In the genomic region with DNA sequence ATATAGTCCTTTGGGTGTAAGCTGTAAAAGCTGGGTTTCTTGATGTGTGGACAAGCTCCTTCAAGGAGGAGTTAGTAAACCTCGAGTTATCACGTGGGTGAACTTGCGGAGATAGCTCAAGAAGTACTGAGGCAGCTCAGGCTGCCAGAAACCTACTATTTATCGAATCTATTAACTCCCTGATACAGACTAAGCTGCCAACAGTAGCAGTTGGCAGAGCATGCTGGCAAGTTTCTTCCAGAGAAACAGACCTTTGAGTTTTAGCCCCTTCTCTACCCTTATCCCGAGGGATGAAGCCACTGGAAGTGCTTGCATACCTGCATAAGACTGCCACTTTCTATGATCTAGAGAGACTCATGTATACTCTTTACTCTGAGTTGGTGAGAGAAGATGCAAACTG, we compare ENCODE assay signal across 1 cellular context.
TF ChIP-seq lines count a peak whose summit lies in the region.

No MANE protein-coding gene starts in this region.

TF ChIP-seq in IMR-90, 13 proteins besides CTCF, POLR2A, EP300 and RAD21:
- no peak for TF ChIP-seq CHD1 (IDR thresholded peaks at IDR 0.05; ENCODE audit: low read depth, low read length)
- no peak for TF ChIP-seq NFE2L2 (IDR thresholded peaks at IDR 0.05; ENCODE audit: low read depth, low read length)
- TF ChIP-seq MXI1 (IDR thresholded peaks at IDR 0.05; ENCODE audit: borderline replicate concordance, low read depth, low read length), result no peak
- no peak for TF ChIP-seq CEBPB (IDR thresholded peaks at IDR 0.05; ENCODE audit: low read depth, low read length)
- no peak for TF ChIP-seq SMC3 (IDR thresholded peaks at IDR 0.05; ENCODE audit: low read depth, low read length)
TF ChIP-seq in IMR-90: peak in this region for 0.
